In genomic region chr9:125851971-125852370, GRCh38 we compare ENCODE assay signal across 30 cellular contexts.
DNase-seq lines count a peak whose midpoint lies in the region; ATAC-seq and TF ChIP-seq lines count a peak whose summit lies in the region.
"Had no signal": no experiment of that assay in that cellular context is flagged by ENCODE, and none has a peak within 500 bp of the region (broad histone marks: within the 10 kb centered on the region; RNA-seq: fewer than 3 reads in every experiment).

No MANE protein-coding gene starts in this region.

- no peak for TF ChIP-seq CTCF in fibroblast of the aortic adventitia (IDR thresholded peaks at IDR 0.05; ENCODE audit: insufficient read depth, low read length)

- H3K27me3 ChIP-seq in naive thymus-derived CD4-positive, alpha-beta T cell (ENCODE audit: control insufficient read depth in 2 of 2, insufficient read depth in 2 of 2, low read length in 2 of 2), result no peaks in the 10 kb centered on the region
- H3K27me3 ChIP-seq: dorsolateral prefrontal cortex, neural progenitor cell, pancreas, right atrium auricular region had no signal

- H3K27me3 Mint-ChIP-seq in naive thymus-derived CD4-positive, alpha-beta T cell, result peaks cover 0 to 4% (median 0%) of the 10 kb centered on the region in 5 donors
- H3K27me3 Mint-ChIP-seq: activated CD4-positive, alpha-beta memory T cell treated with anti-CD3 and anti-CD28 coated beads for 36 hours; CD4-positive, CD25-positive, alpha-beta regulatory T cell had no signal

- intact Hi-C loops in naive thymus-derived CD4-positive, alpha-beta T cell (cut with micrococcal nuclease), result loop anchor here in 1 of 2 donors (10.0 kb wide), 1 partner anchor 297 kb away; no protein-coding TSS in a partner anchor

- no peak for ATAC-seq in naive thymus-derived CD4-positive, alpha-beta T cell
- no peak for ATAC-seq in HG02938 (IDR thresholded peaks at IDR 0.05; ENCODE audit: unreplicated experiment)
- ATAC-seq: A549, pancreas had no signal

- peak overlapping the region in 1 of 9 donors; percentile 52 for H3K27ac Mint-ChIP-seq in naive thymus-derived CD4-positive, alpha-beta T cell
- H3K27ac Mint-ChIP-seq: activated CD4-positive, alpha-beta memory T cell treated with anti-CD3 and anti-CD28 coated beads for 36 hours; CD4-positive, CD25-positive, alpha-beta regulatory T cell; neural progenitor cell had no signal

- POLR2A ChIA-PET in naive thymus-derived CD4-positive, alpha-beta T cell (lab: Charles Lee), result no interaction called here

- H3K4me1 ChIP-seq in naive thymus-derived CD4-positive, alpha-beta T cell (ENCODE audit: control insufficient read depth in 2 of 2, insufficient read depth in 2 of 2, low read length in 2 of 2), result no peaks in the 10 kb centered on the region
- H3K4me1 ChIP-seq: neural progenitor cell had no signal

- peaks cover 0 to 14% (median 7%) of the 10 kb centered on the region in 7 donors for H3K4me1 Mint-ChIP-seq in naive thymus-derived CD4-positive, alpha-beta T cell

- H3K27ac ChIP-seq in naive thymus-derived CD4-positive, alpha-beta T cell (ENCODE audit: low read depth, low read length), result no peak overlapping the region
- H3K27ac ChIP-seq: A549, dorsolateral prefrontal cortex, left ventricle myocardium inferior, neural progenitor cell, pancreas, right atrium auricular region had no signal

- CTCF ChIA-PET in naive thymus-derived CD4-positive, alpha-beta T cell (lab: Charles Lee), result no interaction called here

- no peak overlapping the region for H3K4me3 ChIP-seq in fibroblast of the aortic adventitia (ENCODE audit: low read depth, low read length)
- no peak overlapping the region for H3K4me3 ChIP-seq in naive thymus-derived CD4-positive, alpha-beta T cell (ENCODE audit: low read length)
- H3K4me3 ChIP-seq: A549, dorsolateral prefrontal cortex, left ventricle myocardium inferior, neural progenitor cell, pancreas, right atrium auricular region had no signal

- H3K4me3 Mint-ChIP-seq in naive thymus-derived CD4-positive, alpha-beta T cell, result no peak overlapping the region
- H3K4me3 Mint-ChIP-seq: activated CD4-positive, alpha-beta memory T cell treated with anti-CD3 and anti-CD28 coated beads for 36 hours; CD4-positive, CD25-positive, alpha-beta regulatory T cell; neural progenitor cell had no signal

- peaks cover 0 to 4% (median 0%) of the 10 kb centered on the region in 5 donors for H3K36me3 Mint-ChIP-seq in naive thymus-derived CD4-positive, alpha-beta T cell
- H3K36me3 Mint-ChIP-seq: activated CD4-positive, alpha-beta memory T cell treated with anti-CD3 and anti-CD28 coated beads for 36 hours; CD4-positive, CD25-positive, alpha-beta regulatory T cell; neural progenitor cell had no signal

- no peaks in the 10 kb centered on the region for H3K9me3 ChIP-seq in naive thymus-derived CD4-positive, alpha-beta T cell (ENCODE audit: control insufficient read depth in 2 of 3, low read length in 3 of 3)
- H3K9me3 ChIP-seq: A549, left ventricle myocardium inferior, pancreas, right atrium auricular region had no signal

- H3K9me3 Mint-ChIP-seq in naive thymus-derived CD4-positive, alpha-beta T cell, result peaks cover 0 to 1% (median 0%) of the 10 kb centered on the region in 11 donors
- H3K9me3 Mint-ChIP-seq: activated CD4-positive, alpha-beta memory T cell treated with anti-CD3 and anti-CD28 coated beads for 36 hours; neural progenitor cell had no signal

- H3K36me3 ChIP-seq in naive thymus-derived CD4-positive, alpha-beta T cell (ENCODE audit: control insufficient read depth in 2 of 3, insufficient read depth in 3 of 3, low read length in 3 of 3), result no peaks in the 10 kb centered on the region
- H3K36me3 ChIP-seq: left ventricle myocardium inferior, neural progenitor cell, pancreas, right atrium auricular region had no signal

- peak; percentile 46 for DNase-seq in EH (ENCODE audit: low read depth)
- peak; percentile 87 for DNase-seq in NCI-H1694 (lab: John Stamatoyannopoulos, UW)
- DNase-seq in NCI-H82 treated with DMSO at 0.1 percent for 48 hours (lab: John Stamatoyannopoulos, UW; ENCODE audit: unreplicated experiment), result peak; percentile 61
- DNase-seq in fibroblast of the aortic adventitia (ENCODE audit: low read depth), result peak; percentile 41
- no peak for DNase-seq in naive thymus-derived CD4-positive, alpha-beta T cell
- no peak for DNase-seq in hepatic stellate cell (ENCODE audit: low spot score)
- DNase-seq in activated CD8-positive, alpha-beta memory T cell treated with anti-CD3 and anti-CD28 coated beads, Interleukin-2, amount 50 U/mL, for 48 hours, result no peak
- DNase-seq: activated CD4-positive, alpha-beta memory T cell treated with anti-CD3 and anti-CD28 coated beads for 36 hours; activated CD4-positive, alpha-beta T cell treated with anti-CD3 and anti-CD28 coated beads for 1 hour; activated naive CD4-positive, alpha-beta T cell; AML-193; Calu3; CD4-positive, CD25-positive, alpha-beta regulatory T cell; cerebellar nuclear complex; DND-41; dorsolateral prefrontal cortex; GOT3; islet precursor cell; Karpas-422; left ventricle myocardium inferior; NCI-H146; pancreas; SIG-M5; stimulated activated CD4-positive, alpha-beta T cell treated with anti-CD3 and anti-CD28 coated beads, Interleukin-1b, Interleukin-23, amount 100 ng/mL, for 48 hours; stimulated activated naive CD4-positive, alpha-beta T cell treated with Interleukin-2 at 50 U/mL for 16 hours; SW 1271 had no signal

Comparison
In these comparisons a context has a peak if more than half of its experiments do, and no peak if none do; other contexts are left out.
1. DNase-seq: peak in EH (single experiment), NCI-H1694 (single experiment), NCI-H82 treated with DMSO at 0.1 percent for 48 hours (single experiment) and fibroblast of the aortic adventitia (single experiment); none in naive thymus-derived CD4-positive, alpha-beta T cell (0 of 9), hepatic stellate cell (single experiment) and activated CD8-positive, alpha-beta memory T cell treated with anti-CD3 and anti-CD28 coated beads, Interleukin-2, amount 50 U/mL, for 48 hours (single experiment).